In genomic region chr9:102769307-102769706, GRCh38 we compare ENCODE assay signal across 9 cellular contexts.
"Had no signal": no experiment of that assay in that cellular context is flagged by ENCODE, and none has a peak within 500 bp of the region (broad histone marks: within the 10 kb centered on the region; RNA-seq: fewer than 3 reads in every experiment).

No MANE protein-coding gene starts in this region.

- H3K4me2 ChIP-seq: GM23338 had no signal

- H3K9ac ChIP-seq: GM23248 had no signal

- H3K4me3 ChIP-seq: GM23248, GM23338, HAP-1 had no signal

- ATAC-seq: GM23338, HCT116 had no signal

- H3K4me1 ChIP-seq: HAP-1 had no signal

- H2AFZ ChIP-seq: GM23248, GM23338 had no signal

- DNase-seq: GM23248, GOT3, H7, H9, HCEC 1CT, HFFc6 had no signal

- H3K36me3 ChIP-seq: HAP-1 had no signal

- H3K9me3 ChIP-seq: HAP-1 had no signal

- H3K27ac ChIP-seq: GM23248 had no signal
